19 cellular contexts compared by ENCODE assay signal in the genomic region with DNA sequence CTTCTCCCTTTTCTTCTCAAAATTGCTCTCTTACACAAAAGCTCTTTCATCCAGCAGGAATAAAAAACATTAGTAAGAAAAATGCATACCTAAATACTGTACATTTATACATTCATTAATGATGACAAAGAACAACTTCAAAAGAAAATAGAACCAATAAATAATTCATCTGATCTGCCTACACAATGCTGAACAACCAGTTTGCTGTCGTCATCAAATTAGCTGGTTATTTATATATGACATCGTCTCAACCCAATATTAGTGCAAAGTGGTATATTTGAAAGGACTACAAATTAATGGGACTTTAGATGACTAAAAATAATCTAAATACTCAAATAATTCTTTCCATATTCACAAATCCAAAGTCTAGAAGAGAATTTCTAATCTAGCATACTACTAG. TPM values are rescaled to one million over a fixed set of nuclear protein-coding genes. Genes with fewer than 3 reads are reported as not detected.
DNase-seq lines count a peak whose midpoint lies in the region; ATAC-seq, FAIRE-seq and TF ChIP-seq lines count a peak whose summit lies in the region.
"Had no signal": no experiment of that assay in that cellular context is flagged by ENCODE, and none has a peak within 500 bp of the region (broad histone marks: within the 10 kb centered on the region; RNA-seq: fewer than 3 reads in every experiment).

No MANE protein-coding gene starts in this region.

- dilution Hi-C loops in IMR-90 (cut with HindIII; ENCODE audit: low sequenced_read_pairs, unreplicated experiment): no loop called here

- peaks cover 0 to 5% of the 10 kb centered on the region in 2 experiments; a peak in 1 of 4 replicates for H3K79me1 ChIP-seq in IMR-90 (ENCODE audit: low read depth in 1 of 2, low read length in 2 of 2)

- POLR2A ChIA-PET in HepG2 (lab: Yijun Ruan, JAX): no interaction called here
- POLR2A ChIA-PET in IMR-90 (lab: Charles Lee; ENCODE audit: unreplicated experiment): no interaction called here
- POLR2A ChIA-PET in GM10248 (lab: Yijun Ruan, JAX): no interaction called here

- no peak overlapping the region for H3K23ac ChIP-seq in IMR-90 (ENCODE audit: low read depth, low read length)

- TF ChIP-seq RAD21 in HepG2 (CRISPR knock-in tag; IDR thresholded peaks at IDR 0.05) (no peak), IMR-90 (IDR thresholded peaks at IDR 0.05; ENCODE audit: low read length) (no peak)

- H2BK15ac ChIP-seq in IMR-90 (ENCODE audit: low read depth, low read length): no peak overlapping the region

- no peak overlapping the region for H2BK120ac ChIP-seq in IMR-90 (ENCODE audit: low read depth, low read length)

- no peak overlapping the region for H2AFZ ChIP-seq in HepG2 (ENCODE audit: low read length)
- no peak overlapping the region for H2AFZ ChIP-seq in IMR-90 (replicated peaks; ENCODE audit: low read length, poor library complexity)
- H2AFZ ChIP-seq in osteoblast (ENCODE audit: low read length): no peak overlapping the region

- no peak for DNase-seq in HepG2 (ENCODE audit: low spot score)
- no peak for DNase-seq in right lobe of liver
- DNase-seq in IMR-90: no peak
- no peak for DNase-seq in osteoblast (ENCODE audit: insufficient read length, low spot score, missing footprints)
- DNase-seq in stimulated activated CD4-positive, alpha-beta T cell treated with anti-CD3 and anti-CD28 coated beads, Interleukin-12 subunit alpha, Interleukin-12 subunit beta, amount 100 ng/mL, for 4 hours: no peak
- DNase-seq in GM10248 (ENCODE audit: extremely low spot score): no peak
- DNase-seq: C1 segment of cervical spinal cord; CD4-positive, alpha-beta memory T cell; DMS153; DMS79; GDM1; H7 had no signal

- 79% methylated on average over 2 of the region's 2 CpGs for WGBS in HepG2 (ENCODE audit: low lambda C conversion rate)
- WGBS in right lobe of liver (ENCODE audit: insufficient coverage, low coverage, low lambda C conversion rate, missing lambda C conversion rate): 81% methylated on average over 2 of the region's 2 CpGs
- WGBS in IMR-90 (ENCODE audit: extremely low coverage in 2 of 2, insufficient read length in 1 of 2), 2 experiments: no CpG with 5 or more reads among the region's 2 CpGs

- no peaks in the 10 kb centered on the region for H4K20me1 ChIP-seq in HepG2 (ENCODE audit: insufficient read depth, low read length)
- no peaks in the 10 kb centered on the region for H4K20me1 ChIP-seq in IMR-90 (ENCODE audit: insufficient read depth, low read length)
- H4K20me1 ChIP-seq in osteoblast (ENCODE audit: insufficient read depth, low read length): no peaks in the 10 kb centered on the region

- H2BK20ac ChIP-seq in IMR-90 (ENCODE audit: low read depth, low read length): no peak overlapping the region

- no peak overlapping the region for H2AK5ac ChIP-seq in IMR-90 (ENCODE audit: low read depth, low read length)

- BruUV-seq in HepG2 (replicated peaks; lab: Mats Ljungman, UMichigan) (no TSS peak), IMR-90 (replicated peaks; lab: Mats Ljungman, UMichigan) (no TSS peak)

- no peak overlapping the region for H3K4me3 ChIP-seq in HepG2 (replicated peaks in 1 of 3; ENCODE audit: insufficient read depth in 1 of 3, low read depth in 2 of 3, low read length in 3 of 3)
- H3K4me3 ChIP-seq in right lobe of liver: no peak overlapping the region
- no peak overlapping the region for H3K4me3 ChIP-seq in IMR-90 (ENCODE audit: insufficient read depth, low read depth, low read length)
- no peak overlapping the region for H3K4me3 ChIP-seq in osteoblast (ENCODE audit: insufficient read depth, low read length)

- no peak overlapping the region for H3K27ac ChIP-seq in HepG2 (ENCODE audit: extremely low read length, insufficient read depth, low read length)
- no peak overlapping the region for H3K27ac ChIP-seq in right lobe of liver
- no peak overlapping the region for H3K27ac ChIP-seq in IMR-90 (ENCODE audit: insufficient read depth, low read length)
- H3K27ac ChIP-seq in osteoblast (ENCODE audit: low read depth, low read length): peak overlapping the region; percentile 21
- H3K27ac ChIP-seq: 22Rv1 had no signal

- H4K5ac ChIP-seq in IMR-90 (ENCODE audit: low read depth, low read length): no peak overlapping the region

- H3K9ac ChIP-seq in HepG2 (ENCODE audit: insufficient read depth, low read depth, low read length): no peak overlapping the region
- H3K9ac ChIP-seq in IMR-90 (ENCODE audit: low read depth, low read length): no peak overlapping the region

- no peak for TF ChIP-seq POLR2A in HepG2 (IDR thresholded peaks at IDR 0.05; ENCODE audit: insufficient read depth in 1 of 2, low read depth in 2 of 2, low read length in 2 of 2)
- TF ChIP-seq POLR2A in right lobe of liver (IDR thresholded peaks at IDR 0.05): no peak
- TF ChIP-seq POLR2A in IMR-90 (IDR thresholded peaks at IDR 0.05; ENCODE audit: low read depth, low read length): no peak

- H3K4me1 ChIP-seq in HepG2 (ENCODE audit: insufficient read depth, low read length) (no peaks in the 10 kb centered on the region), right lobe of liver (no peaks in the 10 kb centered on the region), IMR-90 (ENCODE audit: control insufficient read depth, insufficient read depth, low read length) (peaks cover 7% of the 10 kb centered on the region; the same call in 1 of the 2 replicates), osteoblast (ENCODE audit: insufficient read depth, low read length) (peaks cover 11% of the 10 kb centered on the region)

- H3K4me2 ChIP-seq in HepG2 (ENCODE audit: low read depth, low read length) (no peak overlapping the region), IMR-90 (ENCODE audit: low read depth, low read length) (no peak overlapping the region), osteoblast (ENCODE audit: insufficient read depth, low read length) (no peak overlapping the region)

- no peak for FAIRE-seq in HepG2 (lab: Jason Lieb, UNC)
- FAIRE-seq: GM12891, GM18507 had no signal

- H3K9me3 ChIP-seq in HepG2 (ENCODE audit: low read length) (no peaks in the 10 kb centered on the region), right lobe of liver (no peaks in the 10 kb centered on the region), IMR-90 (ENCODE audit: control insufficient read depth, insufficient read depth, low read length) (no peaks in the 10 kb centered on the region), osteoblast (ENCODE audit: low read depth, low read length) (no peaks in the 10 kb centered on the region)
- H3K9me3 ChIP-seq: Caco-2 had no signal

- no peak overlapping the region; the same call in 1 of the 2 replicates for H3K18ac ChIP-seq in IMR-90 (ENCODE audit: low read depth, low read length)

- TF ChIP-seq EP300 in HepG2 (IDR thresholded peaks at IDR 0.05; ENCODE audit: low read depth in 2 of 2, low read length in 2 of 2) (no peak), HepG2 (CRISPR knock-in tag; IDR thresholded peaks at IDR 0.05; ENCODE audit: borderline replicate concordance) (no peak)

- peaks cover 7% of the 10 kb centered on the region; the same call in 1 of the 2 replicates for H3K9me1 ChIP-seq in IMR-90 (ENCODE audit: insufficient read depth, low read length)

- ATAC-seq in HepG2: no peak
- ATAC-seq in right lobe of liver: no peak
- no peak for ATAC-seq in IMR-90 (ENCODE audit: low read depth)
- ATAC-seq in GM19035 (IDR thresholded peaks at IDR 0.05; ENCODE audit: unreplicated experiment): no peak
- ATAC-seq in HG02798 (IDR thresholded peaks at IDR 0.05; ENCODE audit: poor library complexity, unreplicated experiment): no peak

- TF ChIP-seq CTCF in HepG2 (CRISPR knock-in tag; IDR thresholded peaks at IDR 0.05): no peak
- no peak for TF ChIP-seq CTCF in right lobe of liver (IDR thresholded peaks at IDR 0.05)
- no peak for TF ChIP-seq CTCF in IMR-90 (conservative IDR thresholded peaks at IDR 0.05; ENCODE audit: low read depth, low read length)
- TF ChIP-seq CTCF in osteoblast (IDR thresholded peaks at IDR 0.05; ENCODE audit: extremely low read depth, low read depth, low read length): no peak
- no peak for TF ChIP-seq CTCF in GM10248 (IDR thresholded peaks at IDR 0.05; ENCODE audit: control extremely low read depth, extremely low read depth, low read depth, missing control alignments)

- H3K36me3 ChIP-seq in HepG2 (replicated peaks in 1 of 2; ENCODE audit: control insufficient read depth in 1 of 2, insufficient read depth in 2 of 2, low read length in 2 of 2): no peaks in the 10 kb centered on the region
- H3K36me3 ChIP-seq in right lobe of liver: no peaks in the 10 kb centered on the region
- H3K36me3 ChIP-seq in IMR-90 (ENCODE audit: control insufficient read depth, insufficient read depth, low read length): no peaks in the 10 kb centered on the region
- H3K36me3 ChIP-seq in osteoblast (ENCODE audit: insufficient read depth, low read length): no peaks in the 10 kb centered on the region

- intact Hi-C loops in HepG2 (cut with micrococcal nuclease; ENCODE audit: unreplicated experiment) (loop anchor here (1.0 to 2.0 kb wide), 2 partner anchors 699 to 800 kb away; no protein-coding TSS in a partner anchor), right lobe of liver (cut with DNase I) (no loop called here), IMR-90 (cut with micrococcal nuclease) (loop anchor here (2.0 to 5.0 kb wide), 2 partner anchors 154 to 319 kb away; no protein-coding TSS in a partner anchor)

- no peak overlapping the region for H3K56ac ChIP-seq in IMR-90 (ENCODE audit: extremely low read depth, insufficient read depth, low read length)

- H2BK5ac ChIP-seq in IMR-90 (ENCODE audit: low read depth, low read length, poor library complexity, severe bottlenecking): no peak overlapping the region

- no peak overlapping the region for H3K14ac ChIP-seq in IMR-90 (replicated peaks; ENCODE audit: low read depth, low read length)

- CTCF ChIA-PET in HepG2 (lab: Yijun Ruan, JAX; ENCODE audit: low intra/inter-chr PET ratio, low total read pairs) (interaction anchor here (1.7 kb wide), 1 partner anchor 800 kb away, joined by 5 read pairs; no protein-coding TSS in a partner anchor), IMR-90 (lab: Yijun Ruan, JAX) (interaction anchor here (0.6 to 1.5 kb wide), 5 partner anchors 109 to 1320 kb away, joined by 3 to 6 read pairs (median 3); no protein-coding TSS in a partner anchor), GM10248 (lab: Yijun Ruan, JAX) (interaction anchor here (1.8 kb wide), 1 partner anchor 12 kb away, joined by 3 read pairs; no protein-coding TSS in a partner anchor)

- no peak overlapping the region for H4K91ac ChIP-seq in IMR-90 (ENCODE audit: insufficient read depth, low read depth, low read length)

- no peaks in the 10 kb centered on the region for H3K27me3 ChIP-seq in HepG2 (ENCODE audit: control insufficient read depth in 1 of 2, insufficient read depth in 2 of 2, low read length in 2 of 2)
- H3K27me3 ChIP-seq in right lobe of liver: no peaks in the 10 kb centered on the region
- no peaks in the 10 kb centered on the region for H3K27me3 ChIP-seq in IMR-90 (ENCODE audit: control insufficient read depth, insufficient read depth, low read length)
- no peaks in the 10 kb centered on the region for H3K27me3 ChIP-seq in osteoblast (ENCODE audit: insufficient read depth, low read length)

- in situ Hi-C loops in HepG2 (cut with HindIII; ENCODE audit: extremely low pct_ligation_motif_present, low pct_unique_long_range_greater_than_20kb): loop anchor here (10.0 kb wide), 1 partner anchor 797 kb away; no protein-coding TSS in a partner anchor
- in situ Hi-C loops in IMR-90 (cut with MboI; ENCODE audit: low sequenced_read_pairs): loop anchor here (10.0 kb wide), 1 partner anchor 147 kb away; no protein-coding TSS in a partner anchor

- H2AK9ac ChIP-seq in IMR-90 (replicated peaks; ENCODE audit: low read depth, low read length, poor library complexity): no peak overlapping the region

- no peak overlapping the region for H3K4ac ChIP-seq in IMR-90 (ENCODE audit: low read depth, low read length)

- H3K79me2 ChIP-seq in HepG2 (ENCODE audit: insufficient read depth, low read length): no peaks in the 10 kb centered on the region
- H3K79me2 ChIP-seq in osteoblast (ENCODE audit: insufficient read depth, low read length): no peaks in the 10 kb centered on the region

- H4K8ac ChIP-seq in IMR-90 (ENCODE audit: low read depth in 2 of 2, low read length in 2 of 2): no peak overlapping the region

RNA-seq across cellular contexts. Expression of a gene that starts 24.8 kb away (rescaled TPM):
- total RNA-seq in HepG2 (2016; rRNA removed; fragmentation: Illumina TruSeq; extraction: Trizol): not detected in 2 replicates
- total RNA-seq in HepG2 (2016; cell fraction: cytosol; rRNA removed; fragmentation: Illumina TruSeq; extraction: Trizol; ENCODE audit: low read depth): not detected in 2 replicates
- not detected in 2 replicates for total RNA-seq in HepG2 (2016; cell fraction: insoluble cytoplasmic fraction; rRNA removed; fragmentation: Illumina TruSeq; extraction: Trizol)
- total RNA-seq in HepG2 (2016; cell fraction: membrane; rRNA removed; fragmentation: Illumina TruSeq; extraction: Trizol): not detected in 2 replicates
- not detected in 2 replicates for total RNA-seq in HepG2 (2016; cell fraction: nucleus; rRNA removed; fragmentation: Illumina TruSeq; extraction: Trizol)
- not detected in 2 replicates for polyA plus RNA-seq in HepG2 (2011; rRNA removed)
- polyA plus RNA-seq in HepG2 (2011; cell fraction: cytosol; rRNA removed): not detected in 2 replicates
- not detected in 2 replicates for polyA plus RNA-seq in HepG2 (2011; cell fraction: nucleus; rRNA removed)
- polyA plus RNA-seq in HepG2 (2012): not detected in 2 replicates
- not detected in 2 replicates for polyA plus RNA-seq in HepG2 (2016; cell fraction: cytosol; fragmentation: Illumina TruSeq; extraction: Trizol; ENCODE audit: low read depth)
- not detected in 2 replicates for polyA plus RNA-seq in HepG2 (2016; cell fraction: insoluble cytoplasmic fraction; fragmentation: Illumina TruSeq; extraction: Trizol; ENCODE audit: low read depth)
- not detected in 2 replicates for polyA plus RNA-seq in HepG2 (2016; cell fraction: membrane; fragmentation: Illumina TruSeq; extraction: Trizol; ENCODE audit: low read depth)
- not detected in 2 replicates for polyA plus RNA-seq in HepG2 (2016; cell fraction: nucleus; fragmentation: Illumina TruSeq; extraction: Trizol; ENCODE audit: insufficient read depth, low read depth)
- polyA minus RNA-seq in HepG2 (2011; rRNA and poly(A)+ RNA removed; ENCODE audit: low replicate concordance): 0.33 TPM in 1 of 2 replicates, not detected in the other
- polyA minus RNA-seq in HepG2 (2011; cell fraction: cytosol; rRNA and poly(A)+ RNA removed): not detected in 2 replicates
- not detected in 2 replicates for polyA minus RNA-seq in HepG2 (2011; cell fraction: nucleus; rRNA and poly(A)+ RNA removed)
- total RNA-seq in right lobe of liver: not detected
- under 0.01 TPM in 1 of 2 replicates, not detected in the other for total RNA-seq in IMR-90 (2012; rRNA removed)
- polyA plus RNA-seq in IMR-90 (2012; rRNA removed): 0.07 TPM in 1 of 2 replicates, not detected in the other
- polyA plus RNA-seq in IMR-90 (2012; cell fraction: cytosol; rRNA removed): not detected in 2 replicates
- polyA plus RNA-seq in IMR-90 (2012; cell fraction: nucleus; rRNA removed; ENCODE audit: low replicate concordance): 0.05 and 0.07 TPM in 2 replicates
- 27.7 and 31.1 TPM in 2 replicates for total RNA-seq in osteoblast
- total RNA-seq: CD4-positive, alpha-beta memory T cell; H1; H7 had no signal
- polyA plus RNA-seq: CD4-positive, alpha-beta memory T cell had no signal

Comparison
In these comparisons a context has a peak if more than half of its experiments do, and no peak if none do; other contexts are left out.
1. intact Hi-C loops: an anchor here in HepG2 (1.0 to 2.0 kb wide) and IMR-90 (2.0 to 5.0 kb wide); none called in right lobe of liver.
2. RNA of a gene that starts 24.8 kb away (total RNA-seq): 27.7 to 31.1 TPM in osteoblast; not detected in HepG2, not detected in right lobe of liver and under 0.01 TPM in IMR-90; every median in the first group is over 10 times any median in the second.